17 cellular contexts compared by ENCODE assay signal in genomic region chr12:1880876-1881275, GRCh38. TPM values are rescaled to one million over a fixed set of nuclear protein-coding genes. Genes with fewer than 3 reads are reported as not detected.
"Had no signal": no experiment of that assay in that cellular context is flagged by ENCODE, and none has a peak within 500 bp of the region (broad histone marks: within the 10 kb centered on the region; RNA-seq: fewer than 3 reads in every experiment).

No MANE protein-coding gene starts in this region.

- H3K9me3 ChIP-seq: pancreas, thoracic aorta had no signal

- H3K4me2 ChIP-seq: neural progenitor cell had no signal

- H2AFZ ChIP-seq: neural progenitor cell had no signal

- H3K27ac ChIP-seq: foreskin keratinocyte, neural progenitor cell, pancreas, thoracic aorta had no signal

- H3K4me3 ChIP-seq: neural progenitor cell, pancreas, thoracic aorta had no signal

- H3K36me3 Mint-ChIP-seq: activated naive CD8-positive, alpha-beta T cell; brain; neural progenitor cell; T-cell had no signal

- H3K36me3 ChIP-seq: neural progenitor cell, pancreas, thoracic aorta had no signal

- DNase-seq: activated gamma-delta T cell; activated T-cell treated with anti-CD3 and anti-CD28 coated beads, Interleukin-2, amount 50 U/mL, for 48 hours; amniotic stem cell; central memory CD4-positive, alpha-beta T cell; cortex of kidney; effector CD8-positive, alpha-beta T cell; foreskin keratinocyte; pancreas; stimulated activated CD4-positive, alpha-beta T cell treated with anti-CD3 and anti-CD28 coated beads, Interleukin-12 subunit alpha, Interleukin-12 subunit beta, amount 100 ng/mL, for 4 hours; stimulated activated CD4-positive, alpha-beta T cell treated with anti-CD3 and anti-CD28 coated beads, Interleukin-2, amount 100 ng/mL, for 24 hours; T-helper 9 cell had no signal

- H3K9me3 Mint-ChIP-seq: neural progenitor cell, T-cell had no signal

- ATAC-seq: foreskin keratinocyte, pancreas, T-cell had no signal

- H3K4me1 Mint-ChIP-seq: neural progenitor cell, T-cell had no signal

- H3K27me3 ChIP-seq: foreskin keratinocyte, neural progenitor cell, pancreas had no signal

- H3K4me1 ChIP-seq: foreskin keratinocyte, neural progenitor cell, pancreas had no signal

- H3K4me3 Mint-ChIP-seq: activated naive CD8-positive, alpha-beta T cell; brain; neural progenitor cell; T-cell had no signal

- H3K27ac Mint-ChIP-seq: activated naive CD8-positive, alpha-beta T cell; brain; neural progenitor cell; T-cell had no signal

RNA-seq across cellular contexts. Expression of gene CACNA2D4, which starts 37.6 kb away (rescaled TPM):
- total RNA-seq: lung microvascular endothelial cell had no signal
